ENCODE assay signal across 9 cellular contexts in genomic region chr1:23100074-23100748, GRCh38.
A peak's percentile ranks its signal among the peaks of the same experiment; 100 is the strongest.
DNase-seq lines count a peak whose midpoint lies in the region; ATAC-seq and TF ChIP-seq lines count a peak whose summit lies in the region.
"Had no signal": no experiment of that assay in that cellular context is flagged by ENCODE, and none has a peak within 500 bp of the region (broad histone marks: within the 10 kb centered on the region; RNA-seq: fewer than 3 reads in every experiment).

No MANE protein-coding gene starts in this region.

- no peaks in the 10 kb centered on the region for H4K20me1 ChIP-seq in MM.1S (ENCODE audit: insufficient read depth, low read length)

- no peak for TF ChIP-seq CTCF in MM.1S (IDR thresholded peaks at IDR 0.05; ENCODE audit: low read length)

- H3K27ac ChIP-seq in skin epidermis (peak overlapping the region in 13 of 21 experiments; percentile 5 to 67 (median 20)), MM.1S (ENCODE audit: low read length) (no peak overlapping the region)

- no peak overlapping the region for H3K4me2 ChIP-seq in MM.1S (ENCODE audit: low read depth, low read length)

- peaks cover 5% of the 10 kb centered on the region for H3K36me3 Mint-ChIP-seq in activated T-helper 1 cell treated with anti-CD3 and anti-CD28 coated beads, Interleukin-12 subunit alpha, Interleukin-12 subunit beta, Interleukin-2, Interleukin-4 antibody, amounts not matched to agents 30 ng/mL and 10 ng/mL and 1 ng/mL, durations not matched to agents 14 hours and 24 hours and 36 hours (ENCODE audit: low read depth)

- H3F3A ChIP-seq in MM.1S (ENCODE audit: insufficient read depth, low read length) = no peaks in the 10 kb centered on the region

- H3K9ac ChIP-seq in MM.1S (ENCODE audit: low read length) = no peak overlapping the region

- no peak for ATAC-seq in HG03097 (IDR thresholded peaks at IDR 0.05; ENCODE audit: low FRiP score, unreplicated experiment)

- H3K27ac Mint-ChIP-seq in activated T-helper 1 cell treated with anti-CD3 and anti-CD28 coated beads, Interleukin-12 subunit alpha, Interleukin-12 subunit beta, Interleukin-2, Interleukin-4 antibody, amounts not matched to agents 30 ng/mL and 10 ng/mL and 1 ng/mL, durations not matched to agents 14 hours and 24 hours and 36 hours = peak overlapping the region; percentile 79
- H3K27ac Mint-ChIP-seq: IgD-negative memory B cell had no signal

- DNase-seq in EL (peak; percentile 99), NCI-H146 treated with DMSO at 0.1 percent for 48 hours (lab: John Stamatoyannopoulos, UW; ENCODE audit: unreplicated experiment) (peak; percentile 1), glomerular visceral epithelial cell (ENCODE audit: extremely low spot score) (peak; percentile 97), MM.1S (no peak), occipital lobe (lab: John Stamatoyannopoulos, UW) (no peak)
- peak; percentile 47 for DNase-seq in activated T-helper 1 cell treated with anti-CD3 and anti-CD28 coated beads, Interleukin-12 subunit alpha, Interleukin-12 subunit beta, Interleukin-2, Interleukin-4 antibody, amounts not matched to agents 30 ng/mL and 10 ng/mL and 1 ng/mL, durations not matched to agents 14 hours and 24 hours and 36 hours (ENCODE audit: low spot score)

- no peak overlapping the region for H2AFZ ChIP-seq in MM.1S (ENCODE audit: low read length)

- peak overlapping the region; percentile 38 for H3K4me3 Mint-ChIP-seq in activated T-helper 1 cell treated with anti-CD3 and anti-CD28 coated beads, Interleukin-12 subunit alpha, Interleukin-12 subunit beta, Interleukin-2, Interleukin-4 antibody, amounts not matched to agents 30 ng/mL and 10 ng/mL and 1 ng/mL, durations not matched to agents 14 hours and 24 hours and 36 hours
- H3K4me3 Mint-ChIP-seq: IgD-negative memory B cell had no signal

- H3K4me1 Mint-ChIP-seq in activated T-helper 1 cell treated with anti-CD3 and anti-CD28 coated beads, Interleukin-12 subunit alpha, Interleukin-12 subunit beta, Interleukin-2, Interleukin-4 antibody, amounts not matched to agents 30 ng/mL and 10 ng/mL and 1 ng/mL, durations not matched to agents 14 hours and 24 hours and 36 hours (ENCODE audit: low read depth) = peaks cover 49% of the 10 kb centered on the region

- no peaks in the 10 kb centered on the region for H3K4me1 ChIP-seq in MM.1S (ENCODE audit: low read length)

- no peaks in the 10 kb centered on the region for H3K36me3 ChIP-seq in MM.1S (replicated peaks; ENCODE audit: insufficient read depth, low read length)

- H3K27me3 ChIP-seq in MM.1S (replicated peaks; ENCODE audit: insufficient read depth, low read length) = no peaks in the 10 kb centered on the region

- H3K9me3 ChIP-seq in MM.1S (replicated peaks; ENCODE audit: insufficient read depth, low read length) = no peaks in the 10 kb centered on the region

- no peaks in the 10 kb centered on the region for H3K9me2 ChIP-seq in MM.1S (replicated peaks; ENCODE audit: insufficient read depth, low read length)

- H3K27me3 Mint-ChIP-seq in activated T-helper 1 cell treated with anti-CD3 and anti-CD28 coated beads, Interleukin-12 subunit alpha, Interleukin-12 subunit beta, Interleukin-2, Interleukin-4 antibody, amounts not matched to agents 30 ng/mL and 10 ng/mL and 1 ng/mL, durations not matched to agents 14 hours and 24 hours and 36 hours (ENCODE audit: insufficient read depth) = no peaks in the 10 kb centered on the region
- H3K27me3 Mint-ChIP-seq: IgD-negative memory B cell had no signal

- no peaks in the 10 kb centered on the region for H3K79me2 ChIP-seq in MM.1S (ENCODE audit: low read length)

- intact Hi-C loops in activated T-helper 1 cell treated with anti-CD3 and anti-CD28 coated beads, Interleukin-12 subunit alpha, Interleukin-12 subunit beta, Interleukin-2, Interleukin-4 antibody, amounts not matched to agents 30 ng/mL and 10 ng/mL and 1 ng/mL, durations not matched to agents 14 hours and 24 hours and 36 hours (cut with micrococcal nuclease) = loop anchor here (2.0 kb wide), 1 partner anchor 19 kb away; no protein-coding TSS in a partner anchor

- no peaks in the 10 kb centered on the region for H3K9me3 Mint-ChIP-seq in activated T-helper 1 cell treated with anti-CD3 and anti-CD28 coated beads, Interleukin-12 subunit alpha, Interleukin-12 subunit beta, Interleukin-2, Interleukin-4 antibody, amounts not matched to agents 30 ng/mL and 10 ng/mL and 1 ng/mL, durations not matched to agents 14 hours and 24 hours and 36 hours
- H3K9me3 Mint-ChIP-seq: IgD-negative memory B cell had no signal

- H3K4me3 ChIP-seq in skin epidermis (no peak overlapping the region), MM.1S (ENCODE audit: low read length) (no peak overlapping the region)

Comparison
In these comparisons a context has a peak if more than half of its experiments do, and no peak if none do; other contexts are left out.
1. DNase-seq: peak in EL (single experiment), NCI-H146 treated with DMSO at 0.1 percent for 48 hours (single experiment), activated T-helper 1 cell treated with anti-CD3 and anti-CD28 coated beads, Interleukin-12 subunit alpha, Interleukin-12 subunit beta, Interleukin-2, Interleukin-4 antibody, amounts not matched to agents 30 ng/mL and 10 ng/mL and 1 ng/mL, durations not matched to agents 14 hours and 24 hours and 36 hours (single experiment) and glomerular visceral epithelial cell (single experiment); none in MM.1S (single experiment) and occipital lobe (single experiment).